17 cellular contexts compared by ENCODE assay signal in the genomic region with DNA sequence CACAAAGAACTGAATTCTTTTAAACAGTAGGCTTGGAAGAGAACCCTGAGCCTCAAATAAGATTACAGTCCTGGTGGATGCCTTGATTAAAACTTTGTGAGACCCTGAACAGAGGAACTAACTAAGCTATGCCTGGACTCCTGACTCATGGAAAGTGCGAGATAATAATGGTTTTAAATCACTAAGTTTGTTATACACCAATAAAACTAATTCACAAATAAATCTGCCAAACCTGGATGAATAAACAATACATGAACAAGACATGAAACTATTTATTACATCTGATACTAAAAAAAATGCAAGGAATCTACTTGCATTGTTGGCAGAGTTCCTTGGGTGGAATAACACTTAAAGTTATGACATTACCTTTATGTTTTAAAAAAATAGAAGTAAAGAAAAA.
"Had no signal": no experiment of that assay in that cellular context is flagged by ENCODE, and none has a peak within 500 bp of the region (broad histone marks: within the 10 kb centered on the region; RNA-seq: fewer than 3 reads in every experiment).

No MANE protein-coding gene starts in this region.

- H3K27me3 Mint-ChIP-seq: activated CD4-positive, alpha-beta T cell treated with anti-CD3 and anti-CD28 coated beads, Interleukin-2, amount 10 ng/mL, durations not matched to agents 7 days and 5 days; activated naive CD8-positive, alpha-beta T cell; progenitor cell of endocrine pancreas had no signal

- H3K27ac ChIP-seq: epithelial cell of prostate, transverse colon had no signal

- DNase-seq: activated CD4-positive, alpha-beta T cell treated with anti-CD3 and anti-CD28 coated beads, Interleukin-2, amount 10 ng/mL, durations not matched to agents 7 days and 5 days; activated CD8-positive, alpha-beta memory T cell treated with anti-CD3 and anti-CD28 coated beads, Interleukin-2, amount 50 U/mL, for 48 hours; activated gamma-delta T cell; activated T-cell treated with anti-CD3 and anti-CD28 coated beads, Interleukin-2, amount 50 U/mL, for 72 hours; islet precursor cell; mucosa of descending colon; natural killer cell; nucleus accumbens; right cardiac atrium; small intestine; stimulated activated CD4-positive, alpha-beta T cell treated with anti-CD3 and anti-CD28 coated beads, Interleukin-4, amount 100 ng/mL, for 4 hours; stimulated activated CD8-positive, alpha-beta memory T cell treated with anti-CD3 and anti-CD28 coated beads, Interleukin-4, amount 100 ng/mL, for 48 hours; stimulated activated naive CD8-positive, alpha-beta T cell treated with anti-CD3 and anti-CD28 coated beads, Interleukin-15, Interleukin-2, amounts not matched to agents 100 U/mL and 50 U/mL, for 24 hours; transverse colon had no signal

- H3K9me3 Mint-ChIP-seq: natural killer cell had no signal

- ATAC-seq: activated T-cell treated with anti-CD3 and anti-CD28 coated beads, Interleukin-2, amount 50 U/mL, for 72 hours; mucosa of descending colon; natural killer cell; right cardiac atrium; stimulated activated naive CD8-positive, alpha-beta T cell treated with anti-CD3 and anti-CD28 coated beads, Interleukin-15, Interleukin-2, amounts not matched to agents 100 U/mL and 50 U/mL, for 24 hours had no signal

- H3K4me3 ChIP-seq: mucosa of descending colon, transverse colon had no signal

- H3K27me3 ChIP-seq: transverse colon had no signal

- H3K36me3 ChIP-seq: transverse colon had no signal

- H3K9me3 ChIP-seq: mucosa of descending colon, transverse colon had no signal

- H3K4me3 Mint-ChIP-seq: activated CD4-positive, alpha-beta T cell treated with anti-CD3 and anti-CD28 coated beads, Interleukin-2, amount 10 ng/mL, durations not matched to agents 7 days and 5 days; activated naive CD8-positive, alpha-beta T cell; activated T-cell treated with anti-CD3 and anti-CD28 coated beads, Interleukin-2, amount 50 U/mL, for 72 hours; natural killer cell had no signal

- H3K4me1 ChIP-seq: transverse colon had no signal

- H3K36me3 Mint-ChIP-seq: natural killer cell had no signal

- H3K4me1 Mint-ChIP-seq: activated CD4-positive, alpha-beta T cell treated with anti-CD3 and anti-CD28 coated beads, Interleukin-2, amount 10 ng/mL, durations not matched to agents 7 days and 5 days; natural killer cell had no signal

- H3K27ac Mint-ChIP-seq: activated CD4-positive, alpha-beta T cell treated with anti-CD3 and anti-CD28 coated beads, Interleukin-2, amount 10 ng/mL, durations not matched to agents 7 days and 5 days; activated naive CD8-positive, alpha-beta T cell; activated T-cell treated with anti-CD3 and anti-CD28 coated beads, Interleukin-2, amount 50 U/mL, for 72 hours; natural killer cell; progenitor cell of endocrine pancreas had no signal
